Comparison of ENCODE assay signal across 20 cellular contexts in the genomic region with DNA sequence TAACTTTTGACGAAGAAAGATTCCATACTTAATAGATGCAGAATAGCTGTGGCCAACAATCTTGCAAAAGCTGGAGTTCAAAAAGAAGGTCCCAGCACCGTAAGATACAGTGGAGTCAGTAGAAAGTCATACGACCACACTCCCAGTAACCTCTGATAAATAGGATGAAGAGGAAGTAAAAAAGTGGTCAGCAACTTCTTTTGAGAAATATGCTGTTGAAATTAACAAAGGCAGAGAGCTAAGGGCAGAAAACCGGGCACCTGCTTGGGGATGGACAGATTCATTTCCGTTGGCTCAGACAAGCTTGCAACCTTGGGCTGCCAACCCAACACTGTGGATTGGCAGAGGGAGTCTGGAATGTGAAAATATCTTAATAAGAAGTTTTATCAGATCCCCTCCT. TPM values are rescaled to one million over a fixed set of nuclear protein-coding genes. Genes with fewer than 3 reads are reported as not detected.
DNase-seq lines count a peak whose midpoint lies in the region; ATAC-seq and FAIRE-seq lines count a peak whose summit lies in the region.
"Had no signal": no experiment of that assay in that cellular context is flagged by ENCODE, and none has a peak within 500 bp of the region (broad histone marks: within the 10 kb centered on the region; RNA-seq: fewer than 3 reads in every experiment).

No MANE protein-coding gene starts in this region.

- H3K36me3 Mint-ChIP-seq in CD4-positive, CD25-positive, alpha-beta regulatory T cell = peaks cover 7% of the 10 kb centered on the region

- FAIRE-seq in GM18507 (lab: Jason Lieb, UNC) = peak; percentile 38
- FAIRE-seq: islet of Langerhans had no signal

- H3K4me3 ChIP-seq in CD4-positive, CD25-positive, alpha-beta regulatory T cell (ENCODE audit: low read depth, low read length) = peak overlapping the region; percentile 17
- H3K4me3 ChIP-seq: lung, ovary, thoracic aorta had no signal

- H3K27me3 ChIP-seq in CD4-positive, CD25-positive, alpha-beta regulatory T cell (ENCODE audit: control insufficient read depth, insufficient read depth, low read length) = no peaks in the 10 kb centered on the region
- H3K27me3 ChIP-seq: ovary had no signal

- peaks cover 0 to 3% (median 1%) of the 10 kb centered on the region in 7 donors for H3K9me3 Mint-ChIP-seq in CD4-positive, CD25-positive, alpha-beta regulatory T cell

- peak overlapping the region; percentile 28 to 63 (median 39) for H3K27ac Mint-ChIP-seq in CD4-positive, CD25-positive, alpha-beta regulatory T cell

- ATAC-seq in CD4-positive, CD25-positive, alpha-beta regulatory T cell (ENCODE audit: low read depth in 2 of 2) = no peak

- no peak for DNase-seq in CD4-positive, CD25-positive, alpha-beta regulatory T cell
- DNase-seq in GM18507 (ENCODE audit: extremely low spot score, insufficient read length, low read depth) (no peak), SIG-M5 treated with dmso at 0.1 percent for 504 hours (lab: John Stamatoyannopoulos, UW; ENCODE audit: unreplicated experiment) (peak; percentile 93), cerebellum (ENCODE audit: low spot score) (peak; percentile 53), SK-N-DZ (ENCODE audit: low spot score) (no peak), NCI-H774 (lab: John Stamatoyannopoulos, UW) (no peak), NCI-H2227 (lab: John Stamatoyannopoulos, UW; ENCODE audit: unreplicated experiment) (no peak)
- DNase-seq: activated CD4-positive, CD25-positive, alpha-beta regulatory T cell; amniotic stem cell; GOT3; IMR-90; NCI-H1105; NCI-H2107; NCI-H748 treated with DMSO at 0.1 percent for 48 hours; ovary; stimulated activated CD4-positive, alpha-beta T cell treated with anti-CD3 and anti-CD28 coated beads, Interleukin-4, amount 100 ng/mL, for 4 hours; stimulated activated CD8-positive, alpha-beta memory T cell treated with anti-CD3 and anti-CD28 coated beads, Interleukin-4, amount 100 ng/mL, for 48 hours had no signal

- H3K9me3 ChIP-seq in CD4-positive, CD25-positive, alpha-beta regulatory T cell (ENCODE audit: control insufficient read depth in 2 of 2, low read length in 2 of 2) = no peaks in the 10 kb centered on the region
- H3K9me3 ChIP-seq: ovary, thoracic aorta had no signal

- H3K4me1 Mint-ChIP-seq in CD4-positive, CD25-positive, alpha-beta regulatory T cell = peaks cover 35 to 66% (median 53%) of the 10 kb centered on the region in 4 donors

- H3K4me3 Mint-ChIP-seq in CD4-positive, CD25-positive, alpha-beta regulatory T cell = peak overlapping the region; percentile 30 to 68 (median 57)

- no peak overlapping the region for H3K27ac ChIP-seq in CD4-positive, CD25-positive, alpha-beta regulatory T cell (ENCODE audit: insufficient read depth, low read length, poor library complexity, severe bottlenecking)
- H3K27ac ChIP-seq: ovary, thoracic aorta had no signal

- H3K27me3 Mint-ChIP-seq in CD4-positive, CD25-positive, alpha-beta regulatory T cell = no peaks in the 10 kb centered on the region

- no peaks in the 10 kb centered on the region for H3K36me3 ChIP-seq in CD4-positive, CD25-positive, alpha-beta regulatory T cell (ENCODE audit: control insufficient read depth, insufficient read depth, low read length)
- H3K36me3 ChIP-seq: ovary, thoracic aorta had no signal

- peaks cover 35% of the 10 kb centered on the region for H3K4me1 ChIP-seq in CD4-positive, CD25-positive, alpha-beta regulatory T cell (ENCODE audit: control insufficient read depth, insufficient read depth, low read length, poor library complexity, severe bottlenecking)

RNA-seq across cellular contexts. Expression of a gene that starts 40.0 kb away (rescaled TPM):
- 1,342 TPM for total RNA-seq in CD4-positive, CD25-positive, alpha-beta regulatory T cell
- 100 to 1,000 TPM; 509 to 939 (median 769) TPM for polyA plus RNA-seq in CD4-positive, CD25-positive, alpha-beta regulatory T cell
- total RNA-seq in cerebellum = 47.0 TPM
- polyA plus RNA-seq in SK-N-DZ (2014; cell fraction: cytosol; rRNA removed) = 7.6 and 11.3 TPM in 2 replicates
- 8.0 and 12.6 TPM in 2 replicates for polyA plus RNA-seq in SK-N-DZ (2014; cell fraction: nucleus; rRNA removed)

Comparison
In these comparisons a context has a peak if more than half of its experiments do, and no peak if none do; other contexts are left out.
1. DNase-seq: peak in SIG-M5 treated with dmso at 0.1 percent for 504 hours (single experiment) and cerebellum (single experiment); none in CD4-positive, CD25-positive, alpha-beta regulatory T cell (0 of 3), GM18507 (single experiment), SK-N-DZ (single experiment), NCI-H774 (single experiment) and NCI-H2227 (single experiment).
2. RNA of a gene that starts 40.0 kb away (total RNA-seq): 1,342 TPM in CD4-positive, CD25-positive, alpha-beta regulatory T cell (single experiment); 47.0 TPM in cerebellum (single experiment); every median in the first group is over 10 times any median in the second.